1 cellular context compared by ENCODE assay signal in the genomic region with DNA sequence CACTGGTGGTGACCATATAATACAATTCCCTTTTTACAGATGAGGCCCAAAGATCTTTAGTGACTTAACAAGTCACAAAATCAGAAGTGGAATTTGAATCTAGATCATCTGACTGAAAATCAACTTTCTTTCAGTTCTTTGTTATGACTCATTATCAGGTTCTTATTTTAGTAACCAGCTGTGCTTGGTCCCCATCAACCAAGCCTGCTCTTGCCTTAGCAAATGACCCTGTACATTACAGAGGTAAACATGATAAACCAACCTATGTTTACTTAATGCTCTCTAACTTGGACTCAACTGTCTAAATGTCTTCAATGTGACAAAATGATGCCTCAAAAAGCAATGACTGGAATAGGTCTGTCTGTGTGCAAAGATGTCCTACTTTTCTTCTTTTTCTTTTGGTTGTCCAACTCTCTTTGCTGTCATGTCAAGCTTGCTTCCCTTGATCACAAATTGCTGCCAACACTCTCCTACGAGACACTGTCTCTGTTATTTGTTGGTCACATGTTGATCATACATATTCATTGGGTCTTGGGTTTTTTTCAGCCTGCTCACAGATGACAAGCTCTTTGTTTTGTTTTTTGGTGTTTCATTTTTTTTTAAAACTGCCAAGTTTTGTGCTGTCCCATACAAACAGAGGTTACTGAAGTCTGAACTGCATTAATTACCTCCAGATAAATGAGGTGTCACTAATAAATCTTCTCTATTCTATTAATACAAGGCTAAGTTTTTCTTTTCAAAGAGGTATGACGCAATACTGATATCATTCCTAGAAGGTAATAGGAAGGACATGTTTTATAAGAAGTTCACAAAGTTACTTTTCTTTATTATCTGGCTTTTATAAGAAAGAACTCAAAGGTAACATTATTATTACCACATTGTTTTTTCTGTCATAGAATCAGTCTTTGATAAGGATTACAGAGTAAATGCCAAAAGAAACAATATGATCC.
A peak's percentile ranks its signal among the peaks of the same experiment; 100 is the strongest.
TF ChIP-seq lines count a peak whose summit lies in the region.

No MANE protein-coding gene starts in this region.

TF ChIP-seq in GM12878, 131 proteins besides CTCF, POLR2A, EP300 and RAD21 (continued from another document):
- no peak for TF ChIP-seq SMARCA5 (IDR thresholded peaks at IDR 0.05)
- no peak for TF ChIP-seq RBBP5 (conservative IDR thresholded peaks at IDR 0.05)
- TF ChIP-seq, protein P1, sequence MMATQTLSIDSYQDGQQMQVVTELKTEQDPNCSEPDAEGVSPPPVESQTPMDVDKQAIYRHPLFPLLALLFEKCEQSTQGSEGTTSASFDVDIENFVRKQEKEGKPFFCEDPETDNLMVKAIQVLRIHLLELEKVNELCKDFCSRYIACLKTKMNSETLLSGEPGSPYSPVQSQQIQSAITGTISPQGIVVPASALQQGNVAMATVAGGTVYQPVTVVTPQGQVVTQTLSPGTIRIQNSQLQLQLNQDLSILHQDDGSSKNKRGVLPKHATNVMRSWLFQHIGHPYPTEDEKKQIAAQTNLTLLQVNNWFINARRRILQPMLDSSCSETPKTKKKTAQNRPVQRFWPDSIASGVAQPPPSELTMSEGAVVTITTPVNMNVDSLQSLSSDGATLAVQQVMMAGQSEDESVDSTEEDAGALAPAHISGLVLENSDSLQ (IDR thresholded peaks at IDR 0.05), result 0 out of 2 replicates have a peak, but pooled peaks have one; percentile 26
- TF ChIP-seq, protein P2, sequence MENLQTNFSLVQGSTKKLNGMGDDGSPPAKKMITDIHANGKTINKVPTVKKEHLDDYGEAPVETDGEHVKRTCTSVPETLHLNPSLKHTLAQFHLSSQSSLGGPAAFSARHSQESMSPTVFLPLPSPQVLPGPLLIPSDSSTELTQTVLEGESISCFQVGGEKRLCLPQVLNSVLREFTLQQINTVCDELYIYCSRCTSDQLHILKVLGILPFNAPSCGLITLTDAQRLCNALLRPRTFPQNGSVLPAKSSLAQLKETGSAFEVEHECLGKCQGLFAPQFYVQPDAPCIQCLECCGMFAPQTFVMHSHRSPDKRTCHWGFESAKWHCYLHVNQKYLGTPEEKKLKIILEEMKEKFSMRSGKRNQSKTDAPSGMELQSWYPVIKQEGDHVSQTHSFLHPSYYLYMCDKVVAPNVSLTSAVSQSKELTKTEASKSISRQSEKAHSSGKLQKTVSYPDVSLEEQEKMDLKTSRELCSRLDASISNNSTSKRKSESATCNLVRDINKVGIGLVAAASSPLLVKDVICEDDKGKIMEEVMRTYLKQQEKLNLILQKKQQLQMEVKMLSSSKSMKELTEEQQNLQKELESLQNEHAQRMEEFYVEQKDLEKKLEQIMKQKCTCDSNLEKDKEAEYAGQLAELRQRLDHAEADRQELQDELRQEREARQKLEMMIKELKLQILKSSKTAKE (IDR thresholded peaks at IDR 0.05; ENCODE audit: low read depth, poor library complexity, severe bottlenecking), result peak; percentile 54
- no peak for TF ChIP-seq TAF1 (IDR thresholded peaks at IDR 0.05; ENCODE audit: borderline replicate concordance, low read depth, low read length)
- TF ChIP-seq, protein P3, sequence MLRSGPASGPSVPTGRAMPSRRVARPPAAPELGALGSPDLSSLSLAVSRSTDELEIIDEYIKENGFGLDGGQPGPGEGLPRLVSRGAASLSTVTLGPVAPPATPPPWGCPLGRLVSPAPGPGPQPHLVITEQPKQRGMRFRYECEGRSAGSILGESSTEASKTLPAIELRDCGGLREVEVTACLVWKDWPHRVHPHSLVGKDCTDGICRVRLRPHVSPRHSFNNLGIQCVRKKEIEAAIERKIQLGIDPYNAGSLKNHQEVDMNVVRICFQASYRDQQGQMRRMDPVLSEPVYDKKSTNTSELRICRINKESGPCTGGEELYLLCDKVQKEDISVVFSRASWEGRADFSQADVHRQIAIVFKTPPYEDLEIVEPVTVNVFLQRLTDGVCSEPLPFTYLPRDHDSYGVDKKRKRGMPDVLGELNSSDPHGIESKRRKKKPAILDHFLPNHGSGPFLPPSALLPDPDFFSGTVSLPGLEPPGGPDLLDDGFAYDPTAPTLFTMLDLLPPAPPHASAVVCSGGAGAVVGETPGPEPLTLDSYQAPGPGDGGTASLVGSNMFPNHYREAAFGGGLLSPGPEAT (IDR thresholded peaks at IDR 0.05; ENCODE audit: low read depth), result peak; percentile 25; the same call in 1 of the 2 replicates
- no peak for TF ChIP-seq RELA (IDR thresholded peaks at IDR 0.05; ENCODE audit: borderline replicate concordance, partially characterized antibody)
- no peak for TF ChIP-seq JUND (IDR thresholded peaks at IDR 0.05; ENCODE audit: low read depth, low read length)
- TF ChIP-seq KLF5 (IDR thresholded peaks at IDR 0.05; ENCODE audit: partially characterized antibody), result no peak
- TF ChIP-seq FOXK2 (IDR thresholded peaks at IDR 0.05), result peak; percentile 42; the same call in 1 of the 2 replicates
- TF ChIP-seq NFIC (IDR thresholded peaks at IDR 0.05; ENCODE audit: low read depth, low read length), result peak; percentile 37; the same call in 1 of the 2 replicates
- TF ChIP-seq YBX1 (IDR thresholded peaks at IDR 0.05), result no peak
- TF ChIP-seq ESRRA (IDR thresholded peaks at IDR 0.05; ENCODE audit: low read length), result no peak
- TF ChIP-seq ATF7 (IDR thresholded peaks at IDR 0.05; ENCODE audit: low read depth), result peak; percentile 39; the same call in 1 of the 2 replicates
- TF ChIP-seq RUNX3 (IDR thresholded peaks at IDR 0.05; ENCODE audit: low read length), result 0 out of 2 replicates have a peak, but pooled peaks have one; percentile 10
- peak in 1 of 2 experiments; percentile 13; a peak in 1 of 4 replicates for TF ChIP-seq BHLHE40 (IDR thresholded peaks at IDR 0.05; ENCODE audit: borderline replicate concordance in 1 of 2, low read depth in 2 of 2, low read length in 1 of 2)
- no peak for TF ChIP-seq NR2C1 (IDR thresholded peaks at IDR 0.05)
- TF ChIP-seq POU2F2 (IDR thresholded peaks at IDR 0.05; ENCODE audit: borderline replicate concordance, low read depth, low read length), result peak; percentile 80; the same call in 1 of the 3 replicates
- TF ChIP-seq IRF4 (IDR thresholded peaks at IDR 0.05; ENCODE audit: low read depth, low read length), result peak; percentile 57; the same call in 1 of the 2 replicates
- TF ChIP-seq ZNF384 (IDR thresholded peaks at IDR 0.05; ENCODE audit: borderline replicate concordance, low read depth, low read length), result 0 out of 2 replicates have a peak, but pooled peaks have one; percentile 9
- no peak for TF ChIP-seq BMI1 (IDR thresholded peaks at IDR 0.05; ENCODE audit: borderline replicate concordance)
- TF ChIP-seq JUNB (IDR thresholded peaks at IDR 0.05), result peak; percentile 67
- peak; percentile 61 for TF ChIP-seq MTA2 (IDR thresholded peaks at IDR 0.05; ENCODE audit: low read depth)
- peak; percentile 30; the same call in 1 of the 2 replicates for TF ChIP-seq DPF2 (IDR thresholded peaks at IDR 0.05)
- TF ChIP-seq BCL11A (IDR thresholded peaks at IDR 0.05; ENCODE audit: low read depth, low read length), result 0 out of 2 replicates have a peak, but pooled peaks have one; percentile 9
- TF ChIP-seq, protein P4, sequence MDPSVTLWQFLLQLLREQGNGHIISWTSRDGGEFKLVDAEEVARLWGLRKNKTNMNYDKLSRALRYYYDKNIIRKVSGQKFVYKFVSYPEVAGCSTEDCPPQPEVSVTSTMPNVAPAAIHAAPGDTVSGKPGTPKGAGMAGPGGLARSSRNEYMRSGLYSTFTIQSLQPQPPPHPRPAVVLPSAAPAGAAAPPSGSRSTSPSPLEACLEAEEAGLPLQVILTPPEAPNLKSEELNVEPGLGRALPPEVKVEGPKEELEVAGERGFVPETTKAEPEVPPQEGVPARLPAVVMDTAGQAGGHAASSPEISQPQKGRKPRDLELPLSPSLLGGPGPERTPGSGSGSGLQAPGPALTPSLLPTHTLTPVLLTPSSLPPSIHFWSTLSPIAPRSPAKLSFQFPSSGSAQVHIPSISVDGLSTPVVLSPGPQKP (IDR thresholded peaks at IDR 0.05; ENCODE audit: low read depth, low read length), result no peak
- TF ChIP-seq RAD51 (IDR thresholded peaks at IDR 0.05), result no peak
- no peak for TF ChIP-seq MYB (IDR thresholded peaks at IDR 0.05; ENCODE audit: borderline replicate concordance, low read depth, low read length)
- TF ChIP-seq MEF2B (IDR thresholded peaks at IDR 0.05; ENCODE audit: partially characterized antibody, poor library complexity, severe bottlenecking), result peak; percentile 83
- no peak for TF ChIP-seq BRCA1 (IDR thresholded peaks at IDR 0.05; ENCODE audit: low read depth, low read length)
- TF ChIP-seq CREB1 (IDR thresholded peaks at IDR 0.05; ENCODE audit: low read depth), result no peak
- peak; percentile 85 for TF ChIP-seq MEF2A (IDR thresholded peaks at IDR 0.05; ENCODE audit: insufficient read depth, low read depth, low read length)
